In genomic region chr13:71408416-71408815, GRCh38 we compare ENCODE assay signal across 5 cellular contexts.
"Had no signal": no experiment of that assay in that cellular context is flagged by ENCODE, and none has a peak within 500 bp of the region (broad histone marks: within the 10 kb centered on the region; RNA-seq: fewer than 3 reads in every experiment).

No MANE protein-coding gene starts in this region.

- H3K4me1 Mint-ChIP-seq: GM23338, H9, IgD-negative memory B cell had no signal

- H3K4me3 Mint-ChIP-seq: GM23338, H9, IgD-negative memory B cell had no signal

- H3K36me3 Mint-ChIP-seq: IgD-negative memory B cell had no signal

- H3K27ac Mint-ChIP-seq: GM23338, H9, IgD-negative memory B cell had no signal

- H3K27me3 Mint-ChIP-seq: IgD-negative memory B cell had no signal

- H3K4me2 ChIP-seq: GM23338 had no signal

- H3K4me3 ChIP-seq: GM23338 had no signal

- H3K9me3 Mint-ChIP-seq: GM23338, H9 had no signal

- H2AFZ ChIP-seq: GM23338 had no signal

- ATAC-seq: GM23338, HepG2 had no signal

- DNase-seq: H9, HCEC 1CT had no signal
